In the genomic region with DNA sequence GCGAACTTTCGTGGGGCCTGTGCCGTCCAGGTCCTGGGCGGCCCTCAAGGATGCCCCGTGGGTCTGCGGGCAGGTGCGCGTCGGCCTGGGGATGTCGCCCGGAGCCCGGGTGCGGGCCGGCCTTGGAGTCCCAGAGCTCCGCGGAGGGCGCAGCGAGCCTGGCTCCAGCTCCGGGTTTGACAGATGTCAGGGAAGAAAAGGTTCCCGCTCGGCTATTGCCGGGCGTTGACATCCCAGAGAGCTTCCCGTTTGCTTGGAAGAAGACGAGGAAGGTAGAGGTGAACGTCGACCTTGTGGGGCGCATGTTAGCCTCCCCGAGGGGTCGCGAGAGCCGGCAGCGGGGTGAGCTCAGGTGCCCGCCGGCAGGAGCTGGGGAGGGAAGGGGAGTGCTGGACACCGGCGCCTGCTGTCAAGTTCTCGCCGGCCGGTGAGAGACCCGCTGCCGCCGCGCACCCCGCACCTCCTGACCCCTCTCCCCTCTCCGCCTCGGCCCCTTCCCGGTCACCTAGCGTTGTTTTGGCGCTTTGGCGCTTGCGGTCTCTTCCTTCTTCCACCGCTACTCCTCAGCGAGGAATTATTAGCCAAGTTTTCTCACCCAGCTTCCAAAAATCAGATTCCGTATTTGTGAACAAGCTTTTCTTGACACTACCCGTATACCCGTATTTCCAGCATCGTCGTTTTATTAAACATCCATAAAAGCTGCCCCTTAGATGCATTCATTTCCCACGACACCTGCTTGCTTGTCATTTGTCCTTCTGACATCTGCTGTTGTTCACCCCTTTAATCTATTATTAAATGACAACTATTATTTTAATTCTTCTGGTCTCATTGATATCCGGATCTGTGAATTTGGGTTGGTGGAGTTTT, we compare ENCODE assay signal across 8 cellular contexts. TPM values are rescaled to one million over a fixed set of nuclear protein-coding genes. Genes with fewer than 3 reads are reported as not detected.
DNase-seq lines count a peak whose midpoint lies in the region; ATAC-seq and TF ChIP-seq lines count a peak whose summit lies in the region.

No MANE protein-coding gene starts in this region.

- peaks cover 6% of the 10 kb centered on the region for H3K9me3 Mint-ChIP-seq in glutamatergic neuron (ENCODE audit: unreplicated experiment)

- H3K4me1 Mint-ChIP-seq in T-helper 17 cell: peaks cover 68% of the 10 kb centered on the region
- H3K4me1 Mint-ChIP-seq in glutamatergic neuron (ENCODE audit: low read depth, unreplicated experiment): peaks cover 4% of the 10 kb centered on the region

- H3K4me3 ChIP-seq in heart left ventricle: peak overlapping the region; percentile 84 to 99 (median 96)

- DNase-seq in heart left ventricle (no peak), cardiac septum (ENCODE audit: low spot score) (no peak), T-helper 17 cell (no peak), glutamatergic neuron (peak; percentile 52), retina (peak; percentile 73), NCI-H345 treated with DMSO at 0.1 percent for 48 hours (lab: John Stamatoyannopoulos, UW; ENCODE audit: unreplicated experiment) (no peak), SHP77 treated with DMSO at 0.1 percent for 48 hours (lab: John Stamatoyannopoulos, UW) (no peak)

- H3K4me1 ChIP-seq in heart left ventricle: peaks cover 0 to 39% (median 24%) of the 10 kb centered on the region in 12 donors

- intact Hi-C loops in heart left ventricle (cut with DNase I): loop anchor here in 8 of 10 donors (5.0 to 10.0 kb wide), 6 partner anchors 33 to 67 kb away; no protein-coding TSS in a partner anchor
- intact Hi-C loops in cardiac septum (cut with DNase I): no loop called here

- TF ChIP-seq CTCF in heart left ventricle (IDR thresholded peaks at IDR 0.05) (no peak), glutamatergic neuron (IDR thresholded peaks at IDR 0.05; ENCODE audit: partially characterized antibody, unreplicated experiment) (no peak)

- H3K4me3 Mint-ChIP-seq in T-helper 17 cell: peak overlapping the region; percentile 94
- H3K4me3 Mint-ChIP-seq in glutamatergic neuron (ENCODE audit: unreplicated experiment): peak overlapping the region; percentile 90

- H3K9me3 ChIP-seq in heart left ventricle: no peaks in the 10 kb centered on the region
- no peaks in the 10 kb centered on the region for H3K9me3 ChIP-seq in T-helper 17 cell (ENCODE audit: control insufficient read depth, low read length, poor library complexity, severe bottlenecking)

- H3K27me3 Mint-ChIP-seq in T-helper 17 cell (peaks cover 13% of the 10 kb centered on the region), glutamatergic neuron (ENCODE audit: unreplicated experiment) (peaks cover 27% of the 10 kb centered on the region)

- H3K36me3 Mint-ChIP-seq in T-helper 17 cell (ENCODE audit: low read depth): peaks cover 5% of the 10 kb centered on the region
- no peaks in the 10 kb centered on the region for H3K36me3 Mint-ChIP-seq in glutamatergic neuron (ENCODE audit: unreplicated experiment)

- peaks cover 0 to 11% (median 0%) of the 10 kb centered on the region in 9 donors for H3K27me3 ChIP-seq in heart left ventricle

- ATAC-seq in heart left ventricle (no peak), T-helper 17 cell (no peak), GM19463 (IDR thresholded peaks at IDR 0.05; ENCODE audit: unreplicated experiment) (no peak)

- no peak for TF ChIP-seq POLR2A in heart left ventricle (IDR thresholded peaks at IDR 0.05)

- peak overlapping the region; percentile 94 for H3K27ac Mint-ChIP-seq in T-helper 17 cell
- H3K27ac Mint-ChIP-seq in glutamatergic neuron (ENCODE audit: unreplicated experiment): peak overlapping the region; percentile 63

- 7 to 12% (median 8%) methylated on average over 47 to 61 of the region's 61 CpGs for WGBS in heart left ventricle, 4 donors

- no peaks in the 10 kb centered on the region for H3K36me3 ChIP-seq in heart left ventricle

- H3K27ac ChIP-seq in heart left ventricle: peak overlapping the region in 9 of 12 donors; percentile 81 to 95 (median 91)

RNA-seq across cellular contexts. Expression of gene BMAL1, which starts 1.3 kb away (rescaled TPM):
- total RNA-seq in heart left ventricle: 10 to 100 TPM in 5 of 9 donors, 1 to 10 TPM in 4; 5.7 to 18.2 (median 11.7) TPM
- polyA plus RNA-seq in heart left ventricle: 10 to 100 TPM in 1 of 2 donors, 1 to 10 TPM in 1; 7.4 to 14.7 TPM
- total RNA-seq in cardiac septum: 11.6 TPM
- 100 to 1,000 TPM; 143 to 144 TPM for total RNA-seq in T-helper 17 cell
- total RNA-seq in glutamatergic neuron (ENCODE audit: unreplicated experiment): 8.6 TPM

Comparison
In these comparisons a context has a peak if more than half of its experiments do, and no peak if none do; other contexts are left out.
1. DNase-seq: peak in glutamatergic neuron (single experiment) and retina (single experiment); none in heart left ventricle (0 of 5), cardiac septum (single experiment), T-helper 17 cell (0 of 3), NCI-H345 treated with DMSO at 0.1 percent for 48 hours (single experiment) and SHP77 treated with DMSO at 0.1 percent for 48 hours (single experiment).
2. RNA of gene BMAL1, which starts 1.3 kb away (total RNA-seq): 143 to 144 TPM in T-helper 17 cell; 5.7 to 18.2 TPM in heart left ventricle, 11.6 TPM in cardiac septum (single experiment) and 8.6 TPM in glutamatergic neuron (single experiment); every median in the first group is over 4 times any median in the second.